In genomic region chr9:91245432-91246313, GRCh38 we compare ENCODE assay signal across 11 cellular contexts.
A peak's percentile ranks its signal among the peaks of the same experiment; 100 is the strongest.
DNase-seq lines count a peak whose midpoint lies in the region; ATAC-seq, FAIRE-seq and TF ChIP-seq lines count a peak whose summit lies in the region.
"Had no signal": no experiment of that assay in that cellular context is flagged by ENCODE, and none has a peak within 500 bp of the region (broad histone marks: within the 10 kb centered on the region; RNA-seq: fewer than 3 reads in every experiment).

No MANE protein-coding gene starts in this region.

- H3K4me2 ChIP-seq in HepG2 (ENCODE audit: low read depth, low read length), result no peak overlapping the region

- CTCF ChIA-PET in HepG2 (lab: Yijun Ruan, JAX; ENCODE audit: low intra/inter-chr PET ratio, low total read pairs), result no interaction called here

- TF ChIP-seq EP300 in HepG2 (IDR thresholded peaks at IDR 0.05; ENCODE audit: low read depth in 2 of 2, low read length in 2 of 2) (no peak), HepG2 (CRISPR knock-in tag; IDR thresholded peaks at IDR 0.05; ENCODE audit: borderline replicate concordance) (no peak)

- no peaks in the 10 kb centered on the region for H4K20me1 ChIP-seq in HepG2 (ENCODE audit: insufficient read depth, low read length)

- H3K79me2 ChIP-seq in HepG2 (ENCODE audit: insufficient read depth, low read length), result no peaks in the 10 kb centered on the region

- H3K9me3 Mint-ChIP-seq in activated naive CD8-positive, alpha-beta T cell treated with anti-CD3 and anti-CD28 coated beads for 36 hours, result no peaks in the 10 kb centered on the region

- H3K27ac Mint-ChIP-seq in activated naive CD8-positive, alpha-beta T cell treated with anti-CD3 and anti-CD28 coated beads for 36 hours, result peak overlapping the region; percentile 74

- H3K27me3 Mint-ChIP-seq in activated naive CD8-positive, alpha-beta T cell treated with anti-CD3 and anti-CD28 coated beads for 36 hours, result no peaks in the 10 kb centered on the region

- H3K36me3 Mint-ChIP-seq in activated naive CD8-positive, alpha-beta T cell treated with anti-CD3 and anti-CD28 coated beads for 36 hours, result peaks cover 2% of the 10 kb centered on the region

- H3K9me3 ChIP-seq in HepG2 (ENCODE audit: low read length) (no peaks in the 10 kb centered on the region), prostate gland (no peaks in the 10 kb centered on the region)
- H3K9me3 ChIP-seq: SJCRH30 had no signal

- POLR2A ChIA-PET in HepG2 (lab: Yijun Ruan, JAX), result interaction anchor here (1.0 kb wide), 1 partner anchor 174 kb away, joined by 3 read pairs; no protein-coding TSS in a partner anchor

- in situ Hi-C loops in HepG2 (cut with HindIII; ENCODE audit: extremely low pct_ligation_motif_present, low pct_unique_long_range_greater_than_20kb), result no loop called here

- no peak for FAIRE-seq in HepG2 (lab: Jason Lieb, UNC)
- FAIRE-seq: H1 had no signal

- DNase-seq in GM03348 (ENCODE audit: low spot score) (peak; percentile 18), HS-5 (ENCODE audit: low read depth) (peak; percentile 24), HepG2 (ENCODE audit: low spot score) (no peak), mucosa of gallbladder (ENCODE audit: low spot score) (no peak), GM19240 (ENCODE audit: insufficient read length, low spot score) (no peak), prostate gland (ENCODE audit: low spot score) (no peak)
- DNase-seq in activated naive CD8-positive, alpha-beta T cell treated with anti-CD3 and anti-CD28 coated beads for 36 hours, result no peak
- DNase-seq: SJCRH30; stimulated activated naive CD4-positive, alpha-beta T cell had no signal

- peaks cover 0 to 8% of the 10 kb centered on the region in 2 experiments; a peak in 2 of 5 replicates for H3K36me3 ChIP-seq in HepG2 (replicated peaks in 1 of 2; ENCODE audit: control insufficient read depth in 1 of 2, insufficient read depth in 2 of 2, low read length in 2 of 2)
- H3K36me3 ChIP-seq in prostate gland, result no peaks in the 10 kb centered on the region
- H3K36me3 ChIP-seq: SJCRH30 had no signal

- H3K4me3 ChIP-seq in HepG2 (replicated peaks in 1 of 3; ENCODE audit: insufficient read depth in 1 of 3, low read depth in 2 of 3, low read length in 3 of 3) (no peak overlapping the region), prostate gland (no peak overlapping the region)
- H3K4me3 ChIP-seq: SJCRH30 had no signal

- no peak overlapping the region for H2AFZ ChIP-seq in HepG2 (ENCODE audit: low read length)

- H3K27ac ChIP-seq in HepG2 (ENCODE audit: extremely low read length, insufficient read depth, low read length), result no peak overlapping the region
- no peak overlapping the region for H3K27ac ChIP-seq in prostate gland
- H3K27ac ChIP-seq: SJCRH30 had no signal

- no peak overlapping the region for H3K4me3 Mint-ChIP-seq in activated naive CD8-positive, alpha-beta T cell treated with anti-CD3 and anti-CD28 coated beads for 36 hours

- ATAC-seq in HepG2, result no peak
- ATAC-seq in HG03159 (IDR thresholded peaks at IDR 0.05; ENCODE audit: unreplicated experiment), result no peak

- TF ChIP-seq CTCF in HepG2 (CRISPR knock-in tag; IDR thresholded peaks at IDR 0.05) (no peak), prostate gland (IDR thresholded peaks at IDR 0.05) (no peak)

- intact Hi-C loops in HepG2 (cut with micrococcal nuclease; ENCODE audit: unreplicated experiment) (no loop called here), prostate gland (cut with DNase I) (no loop called here)

- no TSS peak for BruUV-seq in HepG2 (replicated peaks; lab: Mats Ljungman, UMichigan)

- TF ChIP-seq RAD21 in HepG2 (CRISPR knock-in tag; IDR thresholded peaks at IDR 0.05), result no peak

- H3K27me3 ChIP-seq in HepG2 (ENCODE audit: control insufficient read depth in 1 of 2, insufficient read depth in 2 of 2, low read length in 2 of 2) (no peaks in the 10 kb centered on the region), prostate gland (replicated peaks; ENCODE audit: insufficient read depth) (no peaks in the 10 kb centered on the region)
- H3K27me3 ChIP-seq: SJCRH30 had no signal

- H3K4me1 Mint-ChIP-seq in activated naive CD8-positive, alpha-beta T cell treated with anti-CD3 and anti-CD28 coated beads for 36 hours, result peaks cover 14% of the 10 kb centered on the region

- WGBS in HepG2 (ENCODE audit: low lambda C conversion rate), result 78% methylated on average over 8 of the region's 8 CpGs
- WGBS in prostate gland, result 82% methylated on average over 8 of the region's 8 CpGs

- TF ChIP-seq POLR2A in HepG2 (IDR thresholded peaks at IDR 0.05; ENCODE audit: insufficient read depth in 1 of 2, low read depth in 2 of 2, low read length in 2 of 2) (no peak), prostate gland (IDR thresholded peaks at IDR 0.05) (no peak)

- H3K9ac ChIP-seq in HepG2 (ENCODE audit: insufficient read depth, low read depth, low read length), result no peak overlapping the region

- peaks cover 22% of the 10 kb centered on the region for H3K4me1 ChIP-seq in HepG2 (ENCODE audit: insufficient read depth, low read length)
- no peaks in the 10 kb centered on the region for H3K4me1 ChIP-seq in prostate gland (replicated peaks)
- H3K4me1 ChIP-seq: SJCRH30 had no signal

TF ChIP-seq in HepG2, 621 proteins besides CTCF, POLR2A, EP300 and RAD21:
- TF ChIP-seq ZNF740 (CRISPR knock-in tag; IDR thresholded peaks at IDR 0.05), result no peak
- TF ChIP-seq SETDB1 (CRISPR knock-in tag; IDR thresholded peaks at IDR 0.05; ENCODE audit: borderline replicate concordance), result no peak
- TF ChIP-seq ZBTB44 (CRISPR knock-in tag; IDR thresholded peaks at IDR 0.05), result no peak
- no peak for TF ChIP-seq BHLHE40 (IDR thresholded peaks at IDR 0.05; ENCODE audit: low read length)
- TF ChIP-seq GMEB1 (CRISPR knock-in tag; IDR thresholded peaks at IDR 0.05; ENCODE audit: borderline replicate concordance), result no peak
- peak; percentile 56 for TF ChIP-seq FOSL2 (CRISPR knock-in tag; IDR thresholded peaks at IDR 0.05)

Comparison
In these comparisons a context has a peak if more than half of its experiments do, and no peak if none do; other contexts are left out.
1. DNase-seq: peak in GM03348 (single experiment) and HS-5 (single experiment); none in activated naive CD8-positive, alpha-beta T cell treated with anti-CD3 and anti-CD28 coated beads for 36 hours (single experiment), HepG2 (single experiment), mucosa of gallbladder (single experiment), GM19240 (single experiment) and prostate gland (single experiment).